In genomic region chr10:103800110-103800509, GRCh38 we compare ENCODE assay signal across 12 cellular contexts. TPM values are rescaled to one million over a fixed set of nuclear protein-coding genes. Genes with fewer than 3 reads are reported as not detected.
A peak's percentile ranks its signal among the peaks of the same experiment; 100 is the strongest.
DNase-seq lines count a peak whose midpoint lies in the region; ATAC-seq and TF ChIP-seq lines count a peak whose summit lies in the region.
"Had no signal": no experiment of that assay in that cellular context is flagged by ENCODE, and none has a peak within 500 bp of the region (broad histone marks: within the 10 kb centered on the region; RNA-seq: fewer than 3 reads in every experiment).

No MANE protein-coding gene starts in this region.

- peaks cover 36% of the 10 kb centered on the region for H3K36me3 ChIP-seq in RWPE2 (ENCODE audit: low read depth)
- H3K36me3 ChIP-seq: pancreas, sigmoid colon had no signal

- intact Hi-C loops in left ventricle myocardium superior (cut with micrococcal nuclease) = no loop called here
- intact Hi-C loops in Right ventricle myocardium inferior (cut with DNase I) = no loop called here

- no peaks in the 10 kb centered on the region for H3K36me3 Mint-ChIP-seq in immature natural killer cell

- peak overlapping the region; percentile 57 to 82 (median 76) for H3K4me3 Mint-ChIP-seq in immature natural killer cell

- no peak overlapping the region for H3K4me3 ChIP-seq in RWPE2 (ENCODE audit: severe bottlenecking)
- H3K4me3 ChIP-seq: pancreas, sigmoid colon had no signal

- H3K4me1 Mint-ChIP-seq in immature natural killer cell = peaks cover 33 to 38% of the 10 kb centered on the region in 2 donors

- no peak for TF ChIP-seq CTCF in RWPE2 (IDR thresholded peaks at IDR 0.05; ENCODE audit: poor library complexity, severe bottlenecking)
- no peak for TF ChIP-seq CTCF in GM13977 (IDR thresholded peaks at IDR 0.05; ENCODE audit: extremely low read depth, insufficient read depth, missing control alignments)

- no peaks in the 10 kb centered on the region for H3K9me3 ChIP-seq in RWPE2 (ENCODE audit: severe bottlenecking)
- H3K9me3 ChIP-seq: pancreas, sigmoid colon had no signal

- in situ Hi-C loops in GM13977 (cut with MboI; ENCODE audit: low pct_unique_long_range_greater_than_20kb, low sequenced_read_pairs, unreplicated experiment) = no loop called here

- DNase-seq in left ventricle myocardium superior (peak; percentile 3), Right ventricle myocardium inferior (ENCODE audit: missing footprints) (no peak), RWPE2 (ENCODE audit: low spot score) (no peak), immature natural killer cell (no peak), activated T-cell treated with anti-CD3 and anti-CD28 coated beads for 4 hours (no peak), AG08395 (ENCODE audit: low spot score) (no peak), GM13977 (ENCODE audit: low spot score) (no peak)
- DNase-seq: activated gamma-delta T cell, NCI-H2029 treated with DMSO at 0.1 percent for 48 hours, pancreas, sigmoid colon had no signal

- peak overlapping the region; percentile 88 to 96 (median 94) for H3K27ac Mint-ChIP-seq in immature natural killer cell

- no peak for ATAC-seq in left ventricle myocardium superior
- ATAC-seq in Right ventricle myocardium inferior = no peak
- ATAC-seq in RWPE2 (ENCODE audit: low read depth) = no peak
- no peak for ATAC-seq in HG03280 (IDR thresholded peaks at IDR 0.05; ENCODE audit: unreplicated experiment)

- no peaks in the 10 kb centered on the region for H3K27me3 ChIP-seq in RWPE2 (ENCODE audit: insufficient read depth, poor library complexity, severe bottlenecking)
- H3K27me3 ChIP-seq: pancreas, sigmoid colon had no signal

- H3K4me1 ChIP-seq in RWPE2 (ENCODE audit: insufficient read depth, poor library complexity, severe bottlenecking) = peaks cover 31% of the 10 kb centered on the region

- no peaks in the 10 kb centered on the region for H3K9me3 Mint-ChIP-seq in immature natural killer cell

- peaks cover 0 to 9% (median 2%) of the 10 kb centered on the region in 3 donors for H3K27me3 Mint-ChIP-seq in immature natural killer cell (ENCODE audit: low read depth in 3 of 3)

- peak overlapping the region; percentile 37 for H3K27ac ChIP-seq in RWPE2 (ENCODE audit: poor library complexity, severe bottlenecking)
- H3K27ac ChIP-seq: pancreas, sigmoid colon had no signal

RNA-seq across cellular contexts. Expression of gene SH3PXD2A, which starts 55.3 kb away (rescaled TPM):
- total RNA-seq in left ventricle myocardium superior (28.6 TPM), Right ventricle myocardium inferior (28.7 TPM)
- under 1 TPM in 2 of 3 donors, not detected in 1; 0.07 to 0.43 TPM for polyA plus RNA-seq in immature natural killer cell
